8 cellular contexts compared by ENCODE assay signal in genomic region chr17:72122668-72123495, GRCh38. TPM values are rescaled to one million over a fixed set of nuclear protein-coding genes. Genes with fewer than 3 reads are reported as not detected.
DNase-seq lines count a peak whose midpoint lies in the region; ATAC-seq and TF ChIP-seq lines count a peak whose summit lies in the region.

No MANE protein-coding gene starts in this region.

- CTCF ChIA-PET in activated naive CD4-positive, alpha-beta T cell treated with anti-CD3 and anti-CD28 coated beads for 36 hours (lab: Charles Lee): no interaction called here

- TF ChIP-seq POLR2A in transverse colon (IDR thresholded peaks at IDR 0.05): peak; percentile 35

- no peaks in the 10 kb centered on the region for H3K9me3 Mint-ChIP-seq in activated naive CD4-positive, alpha-beta T cell treated with anti-CD3 and anti-CD28 coated beads for 36 hours

- H3K9me3 ChIP-seq in ascending aorta: no peaks in the 10 kb centered on the region
- no peaks in the 10 kb centered on the region for H3K9me3 ChIP-seq in transverse colon

- H3K27ac ChIP-seq in ascending aorta: no peak overlapping the region
- peak overlapping the region; percentile 77 for H3K27ac ChIP-seq in layer of hippocampus (ENCODE audit: low read depth, low read length)
- H3K27ac ChIP-seq in transverse colon: peak overlapping the region; percentile 75 to 88 (median 87)

- H3K27ac Mint-ChIP-seq in activated naive CD4-positive, alpha-beta T cell treated with anti-CD3 and anti-CD28 coated beads for 36 hours: no peak overlapping the region

- no peak for TF ChIP-seq CTCF in ascending aorta (IDR thresholded peaks at IDR 0.05)
- no peak for TF ChIP-seq CTCF in transverse colon (IDR thresholded peaks at IDR 0.05)

- TF ChIP-seq EP300 in transverse colon (IDR thresholded peaks at IDR 0.05; ENCODE audit: low read depth): no peak

- ATAC-seq in GM19035 (IDR thresholded peaks at IDR 0.05; ENCODE audit: unreplicated experiment) (no peak), HG03460 (IDR thresholded peaks at IDR 0.05; ENCODE audit: unreplicated experiment) (no peak)

- H3K4me1 ChIP-seq in ascending aorta (peaks cover 0 to 21% of the 10 kb centered on the region in 2 donors), transverse colon (peaks cover 0 to 58% (median 28%) of the 10 kb centered on the region in 4 donors)

- intact Hi-C loops in activated naive CD4-positive, alpha-beta T cell treated with anti-CD3 and anti-CD28 coated beads for 36 hours (cut with micrococcal nuclease): no loop called here
- intact Hi-C loops in ascending aorta (cut with DNase I) (loop anchor here (2.0 kb wide), 1 partner anchor 418 kb away; no protein-coding TSS in a partner anchor), transverse colon (cut with DNase I; ENCODE audit: low total_unique reads) (loop anchor here (5.0 kb wide), 1 partner anchor 414 kb away; no protein-coding TSS in a partner anchor)

- H3K36me3 ChIP-seq in ascending aorta: no peaks in the 10 kb centered on the region
- H3K36me3 ChIP-seq in transverse colon: no peaks in the 10 kb centered on the region

- no peaks in the 10 kb centered on the region for H3K36me3 Mint-ChIP-seq in activated naive CD4-positive, alpha-beta T cell treated with anti-CD3 and anti-CD28 coated beads for 36 hours (ENCODE audit: low read depth)

- H3K4me1 Mint-ChIP-seq in activated naive CD4-positive, alpha-beta T cell treated with anti-CD3 and anti-CD28 coated beads for 36 hours (ENCODE audit: low read depth): peaks cover 21% of the 10 kb centered on the region

- peak overlapping the region; percentile 52 to 60 for H3K4me3 ChIP-seq in ascending aorta
- peak overlapping the region; percentile 29 to 66 (median 58) for H3K4me3 ChIP-seq in transverse colon

- H3K27me3 Mint-ChIP-seq in activated naive CD4-positive, alpha-beta T cell treated with anti-CD3 and anti-CD28 coated beads for 36 hours (ENCODE audit: low read depth): peaks cover 66% of the 10 kb centered on the region

- peak; percentile 7 for DNase-seq in activated naive CD4-positive, alpha-beta T cell treated with anti-CD3 and anti-CD28 coated beads for 36 hours
- no peak for DNase-seq in activated naive CD4-positive, alpha-beta T cell treated with Interleukin-2 at 50 U/mL for 16 hours
- DNase-seq in ascending aorta (ENCODE audit: low spot score in 2 of 2) (no peak), transverse colon (peak; percentile 52), iPS-NIHi11 (ENCODE audit: low spot score) (no peak)

- H3K4me3 Mint-ChIP-seq in activated naive CD4-positive, alpha-beta T cell treated with anti-CD3 and anti-CD28 coated beads for 36 hours: peak overlapping the region; percentile 7

- H3K27me3 ChIP-seq in ascending aorta: peaks cover 13% of the 10 kb centered on the region
- no peaks in the 10 kb centered on the region for H3K27me3 ChIP-seq in layer of hippocampus (ENCODE audit: control insufficient read depth, insufficient read depth, low read length)
- peaks cover 63% of the 10 kb centered on the region for H3K27me3 ChIP-seq in transverse colon

- 0 to 14% methylated on average over 1 to 54 of the region's 55 CpGs for WGBS in transverse colon (ENCODE audit: low coverage in 1 of 2), 2 donors

- in situ Hi-C loops in transverse colon (cut with MboI; ENCODE audit: low pct_ligation_motif_present in 1 of 4, low pct_unique_long_range_greater_than_20kb in 1 of 4, low sequenced_read_pairs in 3 of 4): loop anchor here in 3 of 4 donors (25.0 kb wide), 2 partner anchors 636 to 661 kb away; no protein-coding TSS in a partner anchor

RNA-seq across cellular contexts. Expression of gene SOX9, which starts 2.1 kb away (rescaled TPM):
- total RNA-seq in activated naive CD4-positive, alpha-beta T cell treated with anti-CD3 and anti-CD28 coated beads for 36 hours: not detected
- total RNA-seq in ascending aorta (2.4 TPM), transverse colon (10 to 100 TPM; 35.2 to 55.7 (median 42.3) TPM)

Comparison
In these comparisons a context has a peak if more than half of its experiments do, and no peak if none do; other contexts are left out.
1. DNase-seq: peak in activated naive CD4-positive, alpha-beta T cell treated with anti-CD3 and anti-CD28 coated beads for 36 hours (single experiment) and transverse colon (single experiment); none in activated naive CD4-positive, alpha-beta T cell treated with Interleukin-2 at 50 U/mL for 16 hours (single experiment), ascending aorta (0 of 2) and iPS-NIHi11 (single experiment).
2. H3K27ac ChIP-seq: peak in layer of hippocampus (single experiment) and transverse colon (4 of 4); none in ascending aorta (0 of 2).
3. RNA of gene SOX9, which starts 2.1 kb away (total RNA-seq): 35.2 to 55.7 TPM in transverse colon; 2.4 TPM in ascending aorta (single experiment) and not detected in activated naive CD4-positive, alpha-beta T cell treated with anti-CD3 and anti-CD28 coated beads for 36 hours; every median in the first group is over 10 times any median in the second.